ENCODE assay signal across 8 cellular contexts in the genomic region with DNA sequence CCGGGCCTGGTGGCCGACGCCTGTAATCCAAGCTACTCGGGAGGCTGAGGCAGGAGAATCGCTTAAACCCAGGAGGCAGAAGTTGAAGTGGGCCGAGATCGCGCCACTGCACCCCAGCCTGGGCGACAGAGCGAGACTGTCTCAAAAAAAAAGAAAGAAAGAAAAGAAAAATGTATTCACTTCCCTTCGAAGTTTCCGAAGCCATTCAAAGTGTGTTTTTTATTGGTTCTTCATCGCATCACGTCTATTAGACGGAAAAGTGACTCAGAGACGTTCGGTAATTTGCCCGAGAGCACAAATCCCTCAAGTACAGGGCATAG. TPM values are rescaled to one million over a fixed set of nuclear protein-coding genes. Genes with fewer than 3 reads are reported as not detected.
DNase-seq lines count a peak whose midpoint lies in the region; ATAC-seq, FAIRE-seq and TF ChIP-seq lines count a peak whose summit lies in the region.
"Not testable (repeated sequence)": the region's sequence is repeated elsewhere in the genome, so short reads cannot be mapped to it uniquely, and the experiment has no call there.

No MANE protein-coding gene starts in this region.

- BruUV-seq in IMR-90 (replicated peaks; lab: Mats Ljungman, UMichigan), result not testable (repeated sequence)

- in situ Hi-C loops in IMR-90 (cut with MboI; ENCODE audit: low sequenced_read_pairs), result loop anchor here (25.0 kb wide), 1 partner anchor 508 kb away; no protein-coding TSS in a partner anchor

- not testable (repeated sequence) for H2BK20ac ChIP-seq in IMR-90 (ENCODE audit: low read depth, low read length)

- H3K18ac ChIP-seq in IMR-90 (ENCODE audit: low read depth, low read length), result peak overlapping the region; percentile 55; the same call in 1 of the 2 replicates

- DNase-seq in IMR-90; astrocyte (ENCODE audit: low read depth); epithelial cell of prostate (ENCODE audit: low read depth, low spot score); left lung; suprapubic skin (ENCODE audit: low spot score in 2 of 2): not testable (repeated sequence)

- peak overlapping the region; percentile 69 to 93 (median 84) for H3K4me3 ChIP-seq in BLaER1 treated with 17β-estradiol and CSF1 and Interleukin-3, amounts not matched to agents 10 nM and 100 nM
- H3K4me3 ChIP-seq in IMR-90 (ENCODE audit: insufficient read depth, low read depth, low read length) (peak overlapping the region; percentile 69), astrocyte (ENCODE audit: insufficient read depth, low read depth, low read length) (peak overlapping the region; percentile 96), left lung (peak overlapping the region; percentile 64 to 74), neutrophil (ENCODE audit: low read depth in 1 of 2, low read length in 1 of 2) (peak overlapping the region; percentile 87 to 95), suprapubic skin (peak overlapping the region; percentile 93)

- dilution Hi-C loops in IMR-90 (cut with HindIII; ENCODE audit: low sequenced_read_pairs, unreplicated experiment), result not testable (repeated sequence)

- peaks cover 27 to 29% of the 10 kb centered on the region in 2 experiments for H3K79me1 ChIP-seq in IMR-90 (ENCODE audit: low read depth in 1 of 2, low read length in 2 of 2)

- FAIRE-seq in astrocyte (lab: Jason Lieb, UNC), result not testable (repeated sequence)

- H3K36me3 Mint-ChIP-seq in astrocyte (ENCODE audit: low read depth, unreplicated experiment), result not testable (repeated sequence)

- not testable (repeated sequence) for TF ChIP-seq POLR2A in IMR-90 (IDR thresholded peaks at IDR 0.05; ENCODE audit: low read depth, low read length); suprapubic skin (IDR thresholded peaks at IDR 0.05)

- peaks cover 38% of the 10 kb centered on the region for H3K79me2 ChIP-seq in astrocyte (ENCODE audit: insufficient read depth, low read length)

- H2AK5ac ChIP-seq in IMR-90 (ENCODE audit: low read depth, low read length), result not testable (repeated sequence)

- not testable (repeated sequence) for H3K9me1 ChIP-seq in IMR-90 (ENCODE audit: insufficient read depth, low read length)

- POLR2A ChIA-PET in IMR-90 (lab: Charles Lee; ENCODE audit: unreplicated experiment), result not testable (repeated sequence)

- H3K4me1 Mint-ChIP-seq in astrocyte (ENCODE audit: low read depth, unreplicated experiment), result not testable (repeated sequence)

- peak overlapping the region; percentile 48 to 95 (median 72) for H3K4me2 ChIP-seq in BLaER1 treated with 17β-estradiol and CSF1 and Interleukin-3, amounts not matched to agents 10 nM and 100 nM
- H3K4me2 ChIP-seq in IMR-90 (ENCODE audit: low read depth, low read length) (peak overlapping the region; percentile 36), astrocyte (ENCODE audit: low read length) (peak overlapping the region; percentile 100)

- peak overlapping the region; percentile 94 for H3K4me3 Mint-ChIP-seq in astrocyte (ENCODE audit: unreplicated experiment)

- H2BK5ac ChIP-seq in IMR-90 (ENCODE audit: low read depth, low read length, poor library complexity, severe bottlenecking), result peak overlapping the region; percentile 80

- H2AFZ ChIP-seq in IMR-90 (replicated peaks; ENCODE audit: low read length, poor library complexity) (peak overlapping the region; percentile 96), astrocyte (ENCODE audit: low read depth, low read length) (peak overlapping the region; percentile 97)

- peaks cover 0 to 32% (median 9%) of the 10 kb centered on the region in 11 experiments; a peak in 10 of 22 replicates for H4K20me1 ChIP-seq in BLaER1 treated with 17β-estradiol and CSF1 and Interleukin-3, amounts not matched to agents 10 nM and 100 nM
- H4K20me1 ChIP-seq in IMR-90 (ENCODE audit: insufficient read depth, low read length), result not testable (repeated sequence)
- H4K20me1 ChIP-seq in astrocyte (ENCODE audit: insufficient read depth, low read length), result peaks cover 15% of the 10 kb centered on the region

- not testable (repeated sequence) for H3K9me3 Mint-ChIP-seq in astrocyte (ENCODE audit: unreplicated experiment)

- peak overlapping the region; percentile 76 to 96; a peak in 3 of 4 replicates for H4K8ac ChIP-seq in IMR-90 (ENCODE audit: low read depth in 2 of 2, low read length in 2 of 2)

- peak overlapping the region; percentile 85 to 98 (median 95) for H3K9ac ChIP-seq in BLaER1 treated with 17β-estradiol and CSF1 and Interleukin-3, amounts not matched to agents 10 nM and 100 nM
- H3K9ac ChIP-seq in IMR-90 (ENCODE audit: low read depth, low read length) (peak overlapping the region; percentile 88; the same call in 1 of the 2 replicates), astrocyte (ENCODE audit: low read length) (peak overlapping the region; percentile 97)

- WGBS in IMR-90 (ENCODE audit: extremely low coverage in 2 of 2, insufficient read length in 1 of 2), 2 experiments, result 61% methylated on average over 10 of the region's 18 CpGs; no CpG with 5 or more reads in 1 of the 2 experiments
- WGBS in suprapubic skin, result 71% methylated on average over 18 of the region's 18 CpGs

- H4K5ac ChIP-seq in IMR-90 (ENCODE audit: low read depth, low read length), result peak overlapping the region; percentile 79

- ATAC-seq in IMR-90 (ENCODE audit: low read depth); left lung: not testable (repeated sequence)

- not testable (repeated sequence) for H3K56ac ChIP-seq in IMR-90 (ENCODE audit: extremely low read depth, insufficient read depth, low read length)

- H3K9me3 ChIP-seq in BLaER1 treated with 17β-estradiol and CSF1 and Interleukin-3, amounts not matched to agents 10 nM and 100 nM (replicated peaks in 1 of 11); IMR-90 (ENCODE audit: control insufficient read depth, insufficient read depth, low read length); astrocyte (ENCODE audit: insufficient read depth, low read depth, low read length); left lung; neutrophil; suprapubic skin: not testable (repeated sequence)

- not testable (repeated sequence) for H2BK120ac ChIP-seq in IMR-90 (ENCODE audit: low read depth, low read length)

- H3K27ac Mint-ChIP-seq in astrocyte (ENCODE audit: unreplicated experiment), result peak overlapping the region; percentile 90

- peak overlapping the region; percentile 79; the same call in 1 of the 2 replicates for H3K14ac ChIP-seq in IMR-90 (replicated peaks; ENCODE audit: low read depth, low read length)

- not testable (repeated sequence) for H3K23ac ChIP-seq in IMR-90 (ENCODE audit: low read depth, low read length)

- not testable (repeated sequence) for H3K27me3 ChIP-seq in BLaER1 treated with 17β-estradiol and CSF1 and Interleukin-3, amounts not matched to agents 10 nM and 100 nM; IMR-90 (ENCODE audit: control insufficient read depth, insufficient read depth, low read length); astrocyte (ENCODE audit: insufficient read depth, low read length); left lung; neutrophil; suprapubic skin

- H3K36me3 ChIP-seq in BLaER1 treated with 17β-estradiol and CSF1 and Interleukin-3, amounts not matched to agents 10 nM and 100 nM, result peaks cover 23 to 32% (median 27%) of the 10 kb centered on the region in 11 experiments
- not testable (repeated sequence) for H3K36me3 ChIP-seq in IMR-90 (ENCODE audit: control insufficient read depth, insufficient read depth, low read length); astrocyte (ENCODE audit: insufficient read depth, low read length); neutrophil; suprapubic skin
- H3K36me3 ChIP-seq in left lung, result peaks cover 0 to 19% of the 10 kb centered on the region in 2 donors

- not testable (repeated sequence) for H3K27me3 Mint-ChIP-seq in astrocyte (ENCODE audit: low read depth, unreplicated experiment)

- peak overlapping the region; percentile 86 to 99 (median 96) for H3K27ac ChIP-seq in BLaER1 treated with 17β-estradiol and CSF1 and Interleukin-3, amounts not matched to agents 10 nM and 100 nM
- H3K27ac ChIP-seq in IMR-90 (ENCODE audit: insufficient read depth, low read length), result peak overlapping the region; percentile 90
- H3K27ac ChIP-seq in VCaP, result peak overlapping the region; percentile 88
- H3K27ac ChIP-seq in astrocyte (ENCODE audit: low read depth, low read length), result peak overlapping the region; percentile 92
- peak overlapping the region; percentile 79 for H3K27ac ChIP-seq in epithelial cell of prostate
- H3K27ac ChIP-seq in left lung, result peak overlapping the region; percentile 92 to 97
- peak overlapping the region; percentile 88 for H3K27ac ChIP-seq in neutrophil
- H3K27ac ChIP-seq in suprapubic skin, result peak overlapping the region; percentile 96

- CTCF ChIA-PET in IMR-90 (lab: Yijun Ruan, JAX), result interaction anchor here (1.0 kb wide), 1 partner anchor 9 kb away, joined by 3 read pairs; no protein-coding TSS in a partner anchor

- not testable (repeated sequence) for TF ChIP-seq CTCF in IMR-90 (conservative IDR thresholded peaks at IDR 0.05; ENCODE audit: low read depth, low read length); VCaP (conservative IDR thresholded peaks at IDR 0.05); astrocyte (IDR thresholded peaks at IDR 0.05; ENCODE audit: insufficient read depth, low read depth, low read length); left lung (IDR thresholded peaks at IDR 0.05); neutrophil (IDR thresholded peaks at IDR 0.05); suprapubic skin (IDR thresholded peaks at IDR 0.05)

- not testable (repeated sequence) for TF ChIP-seq EP300 in suprapubic skin (IDR thresholded peaks at IDR 0.05)

- intact Hi-C loops in IMR-90 (cut with micrococcal nuclease); left lung (cut with DNase I): not testable (repeated sequence)

- not testable (repeated sequence) for H2AK9ac ChIP-seq in IMR-90 (replicated peaks; ENCODE audit: low read depth, low read length, poor library complexity)

- H3K4ac ChIP-seq in IMR-90 (ENCODE audit: low read depth, low read length), result peak overlapping the region; percentile 82

- not testable (repeated sequence) for TF ChIP-seq RAD21 in IMR-90 (IDR thresholded peaks at IDR 0.05; ENCODE audit: low read length)

- peaks cover 15 to 51% (median 35%) of the 10 kb centered on the region in 10 experiments for H3K4me1 ChIP-seq in BLaER1 treated with 17β-estradiol and CSF1 and Interleukin-3, amounts not matched to agents 10 nM and 100 nM
- H3K4me1 ChIP-seq in IMR-90 (ENCODE audit: control insufficient read depth, insufficient read depth, low read length); neutrophil (ENCODE audit: control insufficient read depth in 1 of 2, insufficient read depth in 1 of 2, low read depth in 1 of 2, low read length in 1 of 2): not testable (repeated sequence)
- H3K4me1 ChIP-seq in astrocyte (ENCODE audit: insufficient read depth, low read length) (peaks cover 11% of the 10 kb centered on the region), left lung (peaks cover 11 to 22% of the 10 kb centered on the region in 2 donors), suprapubic skin (peaks cover 27% of the 10 kb centered on the region)

- not testable (repeated sequence) for H2BK15ac ChIP-seq in IMR-90 (ENCODE audit: low read depth, low read length)

- peak overlapping the region; percentile 46; the same call in 1 of the 2 replicates for H4K91ac ChIP-seq in IMR-90 (ENCODE audit: insufficient read depth, low read depth, low read length)

RNA-seq across cellular contexts. Expression of a gene that starts 0.5 kb away (rescaled TPM):
- total RNA-seq in IMR-90 (2012; rRNA removed) (22.2 and 38.3 TPM in 2 replicates), astrocyte (21.5 and 23.9 TPM in 2 replicates), left lung (10 to 100 TPM; 18.4 to 18.8 TPM), suprapubic skin (10 to 100 TPM; 13.8 to 21.7 (median 18.1) TPM)
- 8.7 and 10.1 TPM in 2 replicates for polyA plus RNA-seq in IMR-90 (2012; rRNA removed)
- polyA plus RNA-seq in IMR-90 (2012; cell fraction: cytosol; rRNA removed), result 4.5 and 4.6 TPM in 2 replicates
- 1.8 and 4.0 TPM in 2 replicates for polyA plus RNA-seq in IMR-90 (2012; cell fraction: nucleus; rRNA removed; ENCODE audit: low replicate concordance)

RNA-seq across cellular contexts. Expression of a gene that starts 29.0 kb away (rescaled TPM):
- total RNA-seq in IMR-90 (2012; rRNA removed) (not detected in 2 replicates), astrocyte (not detected in 2 replicates), left lung (not detected), suprapubic skin (not detected)
- not detected in 2 replicates for polyA plus RNA-seq in IMR-90 (2012; rRNA removed)
- polyA plus RNA-seq in IMR-90 (2012; cell fraction: cytosol; rRNA removed), result not detected in 2 replicates
- not detected in 2 replicates for polyA plus RNA-seq in IMR-90 (2012; cell fraction: nucleus; rRNA removed; ENCODE audit: low replicate concordance)

RNA-seq across cellular contexts. Expression of a gene that starts 40.2 kb away (rescaled TPM):
- total RNA-seq in IMR-90 (2012; rRNA removed), result not detected in 2 replicates
- polyA plus RNA-seq in IMR-90 (2012; rRNA removed), result not detected in 2 replicates
- not detected in 2 replicates for polyA plus RNA-seq in IMR-90 (2012; cell fraction: cytosol; rRNA removed)
- polyA plus RNA-seq in IMR-90 (2012; cell fraction: nucleus; rRNA removed; ENCODE audit: low replicate concordance), result not detected in 2 replicates
- not detected in 2 replicates for total RNA-seq in astrocyte
- total RNA-seq in left lung, result not detected
- not detected for total RNA-seq in suprapubic skin

Comparison
In these comparisons a context has a peak if more than half of its experiments do, and no peak if none do; other contexts are left out.
1. H3K4me2 ChIP-seq: peak in every context shown above with its lines; median percentile 100 in astrocyte; 72 in BLaER1 treated with 17β-estradiol and CSF1 and Interleukin-3, amounts not matched to agents 10 nM and 100 nM; 36 in IMR-90.